ENCODE assay signal across 11 cellular contexts in the genomic region with DNA sequence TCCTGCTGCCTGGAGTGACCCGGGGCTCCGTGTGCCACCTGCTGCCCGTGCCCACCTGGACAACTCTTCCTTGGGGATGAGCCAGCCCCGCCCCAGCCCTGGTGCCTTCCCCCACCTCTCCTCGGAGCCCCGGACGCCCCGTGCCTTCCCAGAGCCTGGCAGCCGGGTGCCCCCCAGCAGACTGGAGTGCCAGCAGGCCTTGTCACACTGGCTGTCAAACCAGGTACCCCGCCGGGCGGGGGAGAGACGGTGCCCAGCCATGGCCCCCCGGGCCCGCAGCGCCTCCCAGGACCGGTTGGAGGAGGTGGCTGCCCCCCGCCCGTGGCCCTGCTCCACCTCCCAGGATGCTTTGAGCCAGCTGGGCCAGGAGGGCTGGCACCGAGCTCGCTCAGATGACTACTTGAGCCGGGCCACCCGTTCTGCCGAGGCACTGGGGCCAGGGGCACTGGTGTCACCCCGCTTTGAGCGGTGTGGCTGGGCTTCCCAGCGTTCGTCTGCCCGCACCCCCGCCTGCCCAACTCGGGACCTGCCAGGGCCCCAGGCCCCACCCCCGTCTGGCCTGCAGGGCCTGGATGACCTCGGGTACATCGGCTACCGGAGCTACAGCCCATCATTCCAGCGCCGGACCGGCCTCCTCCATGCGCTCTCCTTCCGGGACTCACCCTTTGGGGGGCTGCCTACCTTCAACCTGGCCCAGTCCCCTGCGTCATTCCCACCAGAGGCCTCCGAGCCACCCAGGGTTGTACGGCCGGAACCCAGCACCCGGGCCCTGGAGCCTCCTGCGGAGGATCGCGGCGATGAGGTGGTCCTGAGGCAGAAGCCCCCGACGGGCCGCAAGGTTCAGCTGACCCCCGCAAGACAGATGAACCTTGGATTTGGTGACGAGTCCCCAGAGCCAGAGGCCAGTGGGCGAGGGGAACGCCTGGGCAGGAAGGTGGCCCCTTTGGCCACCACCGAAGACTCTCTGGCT. TPM values are rescaled to one million over a fixed set of nuclear protein-coding genes. Genes with fewer than 3 reads are reported as not detected.
A peak's percentile ranks its signal among the peaks of the same experiment; 100 is the strongest.
DNase-seq lines count a peak whose midpoint lies in the region; ATAC-seq and TF ChIP-seq lines count a peak whose summit lies in the region.
"Had no signal": no experiment of that assay in that cellular context is flagged by ENCODE, and none has a peak within 500 bp of the region (broad histone marks: within the 10 kb centered on the region; RNA-seq: fewer than 3 reads in every experiment).

No MANE protein-coding gene starts in this region.

- no CpG with 5 or more reads among the region's 57 CpGs for WGBS in gastroesophageal sphincter (ENCODE audit: low coverage in 1 of 2), 2 donors

- H3K4me1 ChIP-seq in adipocyte (ENCODE audit: control insufficient read depth, insufficient read depth, low read length) (peaks cover 32% of the 10 kb centered on the region), gastroesophageal sphincter (peaks cover 3 to 84% (median 54%) of the 10 kb centered on the region in 3 donors)

- H3K9ac ChIP-seq in adipocyte (ENCODE audit: low read length), result peak overlapping the region; percentile 84

- TF ChIP-seq EP300 in gastroesophageal sphincter (IDR thresholded peaks at IDR 0.05), result no peak

- intact Hi-C loops in sciatic nerve (cut with DNase I), result no loop called here

- TF ChIP-seq POLR2A in gastroesophageal sphincter (IDR thresholded peaks at IDR 0.05), result no peak

- ATAC-seq in gastroesophageal sphincter, result no peak
- no peak for ATAC-seq in sciatic nerve

- DNase-seq in AG10803 (ENCODE audit: low read depth) (no peak), adipocyte (ENCODE audit: low read depth) (no peak), sciatic nerve (ENCODE audit: low spot score) (no peak), NCI-H1436 (lab: John Stamatoyannopoulos, UW) (no peak), OCI-M2 (lab: John Stamatoyannopoulos, UW; ENCODE audit: unreplicated experiment) (no peak)
- no peak for DNase-seq in effector CD4-positive, alpha-beta T cell
- DNase-seq: activated CD4-positive, alpha-beta T cell treated with anti-CD3 and anti-CD28 coated beads, Interleukin-2, amount 50 U/mL, for 48 hours; DMS153; NCI-H1417 had no signal

- H3K9me3 ChIP-seq in adipocyte (ENCODE audit: control insufficient read depth, low read length) (no peaks in the 10 kb centered on the region), gastroesophageal sphincter (no peaks in the 10 kb centered on the region)

- H3K27me3 ChIP-seq in adipocyte (replicated peaks; ENCODE audit: control insufficient read depth, insufficient read depth, low read length), result no peaks in the 10 kb centered on the region
- H3K27me3 ChIP-seq in gastroesophageal sphincter, result no peaks in the 10 kb centered on the region

- peak overlapping the region; percentile 94 to 98 (median 96) for H3K27ac ChIP-seq in gastroesophageal sphincter
- peak overlapping the region in 14 of 21 experiments; percentile 75 to 96 (median 87) for H3K27ac ChIP-seq in skin epidermis

- H3K36me3 ChIP-seq in adipocyte (ENCODE audit: control insufficient read depth, insufficient read depth, low read length, severe bottlenecking), result peaks cover 34% of the 10 kb centered on the region
- H3K36me3 ChIP-seq in gastroesophageal sphincter, result peaks cover 0 to 74% of the 10 kb centered on the region in 2 donors

- H3K4me3 ChIP-seq in AG10803 (ENCODE audit: low read length), result peak overlapping the region; percentile 74
- H3K4me3 ChIP-seq in adipocyte (ENCODE audit: low read length), result peak overlapping the region; percentile 78
- H3K4me3 ChIP-seq in gastroesophageal sphincter, result peak overlapping the region; percentile 45 to 60
- H3K4me3 ChIP-seq in skin epidermis, result peak overlapping the region in 4 of 7 experiments; percentile 33 to 45 (median 40)

- TF ChIP-seq CTCF in AG10803 (conservative IDR thresholded peaks at IDR 0.05; ENCODE audit: low read length), result no peak
- TF ChIP-seq CTCF in gastroesophageal sphincter (IDR thresholded peaks at IDR 0.05), result no peak

RNA-seq across cellular contexts. Expression of a gene that starts 38.4 kb away (rescaled TPM):
- total RNA-seq in gastroesophageal sphincter (100 to 1,000 TPM in 1 of 4 donors, 10 to 100 TPM in 3; 45.3 to 132 (median 82.8) TPM), sciatic nerve (154 TPM)
